Comparison of ENCODE assay signal across 22 cellular contexts in genomic region chr19:16921766-16922591, GRCh38. TPM values are rescaled to one million over a fixed set of nuclear protein-coding genes. Genes with fewer than 3 reads are reported as not detected.
A peak's percentile ranks its signal among the peaks of the same experiment; 100 is the strongest.
DNase-seq lines count a peak whose midpoint lies in the region; ATAC-seq, FAIRE-seq and TF ChIP-seq lines count a peak whose summit lies in the region.
"Had no signal": no experiment of that assay in that cellular context is flagged by ENCODE, and none has a peak within 500 bp of the region (broad histone marks: within the 10 kb centered on the region; RNA-seq: fewer than 3 reads in every experiment).

No MANE protein-coding gene starts in this region.

- H3K4me3 ChIP-seq in HepG2 (replicated peaks in 1 of 3; ENCODE audit: insufficient read depth in 1 of 3, low read depth in 2 of 3, low read length in 3 of 3), result no peak overlapping the region
- H3K4me3 ChIP-seq in right lobe of liver, result no peak overlapping the region
- no peak overlapping the region for H3K4me3 ChIP-seq in RWPE2 (ENCODE audit: severe bottlenecking)
- H3K4me3 ChIP-seq in keratinocyte (ENCODE audit: control insufficient read depth in 2 of 3, extremely low read depth in 1 of 3, insufficient read depth in 2 of 3, low read depth in 1 of 3, low read length in 3 of 3), result no peak overlapping the region
- H3K4me3 ChIP-seq: GM23338, SJSA1 had no signal

- H3K27me3 ChIP-seq in HepG2 (ENCODE audit: control insufficient read depth in 1 of 2, insufficient read depth in 2 of 2, low read length in 2 of 2), result peaks cover 0 to 15% of the 10 kb centered on the region in 2 experiments; a peak in 3 of 5 replicates
- H3K27me3 ChIP-seq in right lobe of liver, result no peaks in the 10 kb centered on the region
- no peaks in the 10 kb centered on the region for H3K27me3 ChIP-seq in RWPE2 (ENCODE audit: insufficient read depth, poor library complexity, severe bottlenecking)
- H3K27me3 ChIP-seq in keratinocyte (ENCODE audit: control insufficient read depth, extremely low read depth, insufficient read depth, low read length), result no peaks in the 10 kb centered on the region

- H3K79me2 ChIP-seq in HepG2 (ENCODE audit: insufficient read depth, low read length), result no peaks in the 10 kb centered on the region
- no peaks in the 10 kb centered on the region for H3K79me2 ChIP-seq in keratinocyte (ENCODE audit: control insufficient read depth, insufficient read depth, low read length)

- H3K9me3 ChIP-seq in HepG2 (ENCODE audit: low read length) (no peaks in the 10 kb centered on the region), right lobe of liver (no peaks in the 10 kb centered on the region), RWPE2 (ENCODE audit: severe bottlenecking) (no peaks in the 10 kb centered on the region), keratinocyte (ENCODE audit: control insufficient read depth, low read depth, low read length) (peaks cover 2% of the 10 kb centered on the region)

- TF ChIP-seq POLR2A in HepG2 (IDR thresholded peaks at IDR 0.05; ENCODE audit: insufficient read depth in 1 of 2, low read depth in 2 of 2, low read length in 2 of 2) (no peak), right lobe of liver (IDR thresholded peaks at IDR 0.05) (no peak)

- peaks cover 4% of the 10 kb centered on the region for H3K9me1 ChIP-seq in keratinocyte (ENCODE audit: control insufficient read depth, extremely low read depth, insufficient read depth, low read length)

- H3K4me2 ChIP-seq in HepG2 (ENCODE audit: low read depth, low read length) (no peak overlapping the region), keratinocyte (ENCODE audit: control insufficient read depth, extremely low read depth, insufficient read depth, low read depth, low read length) (peak overlapping the region; percentile 84)
- H3K4me2 ChIP-seq: GM23338 had no signal

- in situ Hi-C loops in HepG2 (cut with HindIII; ENCODE audit: extremely low pct_ligation_motif_present, low pct_unique_long_range_greater_than_20kb), result no loop called here

- dilution Hi-C loops in keratinocyte (cut with MboI; ENCODE audit: extremely low pct_ligation_motif_present, low sequenced_read_pairs), result no loop called here

- intact Hi-C loops in HepG2 (cut with micrococcal nuclease; ENCODE audit: unreplicated experiment) (no loop called here), right lobe of liver (cut with DNase I) (no loop called here)

- H3K4me1 ChIP-seq in HepG2 (ENCODE audit: insufficient read depth, low read length), result no peaks in the 10 kb centered on the region
- no peaks in the 10 kb centered on the region for H3K4me1 ChIP-seq in right lobe of liver
- H3K4me1 ChIP-seq in RWPE2 (ENCODE audit: insufficient read depth, poor library complexity, severe bottlenecking), result peaks cover 13% of the 10 kb centered on the region
- H3K4me1 ChIP-seq in keratinocyte (ENCODE audit: control insufficient read depth, extremely low read depth, insufficient read depth, low read length), result peaks cover 9% of the 10 kb centered on the region
- H3K4me1 ChIP-seq: SJSA1 had no signal

- CTCF ChIA-PET in HepG2 (lab: Yijun Ruan, JAX; ENCODE audit: low intra/inter-chr PET ratio, low total read pairs), result no interaction called here
- CTCF ChIA-PET in HEK293T (lab: Yijun Ruan, JAX), result no interaction called here

- 12% methylated on average over 13 of the region's 21 CpGs for WGBS in HepG2 (ENCODE audit: low lambda C conversion rate)
- WGBS in right lobe of liver (ENCODE audit: insufficient coverage, low coverage, low lambda C conversion rate, missing lambda C conversion rate), result 27% methylated on average over 2 of the region's 21 CpGs

- H3K27ac ChIP-seq in HepG2 (ENCODE audit: extremely low read length, insufficient read depth, low read length), result no peak overlapping the region
- H3K27ac ChIP-seq in right lobe of liver, result no peak overlapping the region
- H3K27ac ChIP-seq in RWPE2 (ENCODE audit: poor library complexity, severe bottlenecking), result peak overlapping the region; percentile 67
- no peak overlapping the region for H3K27ac ChIP-seq in keratinocyte (ENCODE audit: control insufficient read depth, insufficient read depth, low read length)
- H3K27ac ChIP-seq: SJSA1 had no signal

- POLR2A ChIA-PET in HepG2 (lab: Yijun Ruan, JAX) (no interaction called here), HEK293T (lab: Yijun Ruan, JAX) (no interaction called here)

- FAIRE-seq in HepG2 (lab: Jason Lieb, UNC) (no peak), keratinocyte (lab: Jason Lieb, UNC) (no peak)
- FAIRE-seq: A204.1, G401.6, GM12891 had no signal

- no peak for ATAC-seq in HepG2
- ATAC-seq in right lobe of liver, result no peak
- no peak; the same call in 2 of the 3 replicates for ATAC-seq in RWPE2 (ENCODE audit: low read depth)
- ATAC-seq in GM19328 (IDR thresholded peaks at IDR 0.05; ENCODE audit: unreplicated experiment), result no peak
- ATAC-seq: GM23338 had no signal

- no peak for TF ChIP-seq CTCF in HepG2 (CRISPR knock-in tag; IDR thresholded peaks at IDR 0.05)
- TF ChIP-seq CTCF in right lobe of liver (IDR thresholded peaks at IDR 0.05), result no peak
- TF ChIP-seq CTCF in RWPE2 (IDR thresholded peaks at IDR 0.05; ENCODE audit: poor library complexity, severe bottlenecking), result no peak
- TF ChIP-seq CTCF in keratinocyte (optimal IDR thresholded peaks at IDR 0.05 in 1 of 3, IDR thresholded peaks at IDR 0.05 in 1 of 3, conservative IDR thresholded peaks at IDR 0.05 in 1 of 3; ENCODE audit: extremely low read depth in 1 of 3, insufficient read depth in 2 of 3, low read length in 3 of 3), result no peak

- H3K36me3 ChIP-seq in HepG2 (replicated peaks in 1 of 2; ENCODE audit: control insufficient read depth in 1 of 2, insufficient read depth in 2 of 2, low read length in 2 of 2) (no peaks in the 10 kb centered on the region), right lobe of liver (no peaks in the 10 kb centered on the region), RWPE2 (ENCODE audit: low read depth) (no peaks in the 10 kb centered on the region), keratinocyte (ENCODE audit: control insufficient read depth in 2 of 2, extremely low read depth in 1 of 2, insufficient read depth in 2 of 2, low read length in 2 of 2) (no peaks in the 10 kb centered on the region)
- H3K36me3 ChIP-seq: SJSA1 had no signal

- BruUV-seq in HepG2 (replicated peaks; lab: Mats Ljungman, UMichigan), result no TSS peak

- no peak overlapping the region for H2AFZ ChIP-seq in HepG2 (ENCODE audit: low read length)
- peak overlapping the region; percentile 80 for H2AFZ ChIP-seq in keratinocyte (ENCODE audit: control insufficient read depth, low read length)
- H2AFZ ChIP-seq: GM23338 had no signal

- DNase-seq in HepG2 (ENCODE audit: low spot score), result no peak
- DNase-seq in right lobe of liver, result no peak
- no peak for DNase-seq in RWPE2 (ENCODE audit: low spot score)
- no peak for DNase-seq in keratinocyte (ENCODE audit: low read depth, low spot score)
- DNase-seq in effector CD4-positive, alpha-beta T cell, result no peak
- no peak for DNase-seq in DMS153 treated with DMSO at 0.1 percent for 48 hours (lab: John Stamatoyannopoulos, UW; ENCODE audit: unreplicated experiment)
- no peak for DNase-seq in HEK293T (ENCODE audit: extremely low spot score)
- DNase-seq: AML-193; CD4-positive, CD25-positive, alpha-beta regulatory T cell; DMS79; Karpas-422; MM.1S; NCI-H187 treated with DMSO at 0.1 percent for 48 hours; NCI-H2171; NCI-H82 had no signal

- TF ChIP-seq RAD21 in HepG2 (CRISPR knock-in tag; IDR thresholded peaks at IDR 0.05), result no peak

- H3K9ac ChIP-seq in HepG2 (ENCODE audit: insufficient read depth, low read depth, low read length), result no peak overlapping the region
- no peak overlapping the region for H3K9ac ChIP-seq in keratinocyte (ENCODE audit: control insufficient read depth, extremely low read depth, insufficient read depth, low read length)

- no peaks in the 10 kb centered on the region for H4K20me1 ChIP-seq in HepG2 (ENCODE audit: insufficient read depth, low read length)
- no peaks in the 10 kb centered on the region for H4K20me1 ChIP-seq in keratinocyte (ENCODE audit: control insufficient read depth, extremely low read depth, insufficient read depth, low read length)

- TF ChIP-seq EP300 in HepG2 (IDR thresholded peaks at IDR 0.05; ENCODE audit: low read depth in 2 of 2, low read length in 2 of 2) (no peak), HepG2 (CRISPR knock-in tag; IDR thresholded peaks at IDR 0.05; ENCODE audit: borderline replicate concordance) (no peak)

TF ChIP-seq in HEK293T, 16 proteins besides CTCF, POLR2A, EP300 and RAD21 (continues in another document):
- TF ChIP-seq CTBP1 (IDR thresholded peaks at IDR 0.05; ENCODE audit: borderline replicate concordance) (no peak), FOXA1 (IDR thresholded peaks at IDR 0.05) (no peak)

RNA-seq across cellular contexts. Expression of gene F2RL3, which starts 33.2 kb away (rescaled TPM):
- total RNA-seq in HepG2 (2016; rRNA removed; fragmentation: Illumina TruSeq; extraction: Trizol), result not detected in 2 replicates
- not detected in 2 replicates for total RNA-seq in HepG2 (2016; cell fraction: cytosol; rRNA removed; fragmentation: Illumina TruSeq; extraction: Trizol; ENCODE audit: low read depth)
- not detected in 2 replicates for total RNA-seq in HepG2 (2016; cell fraction: insoluble cytoplasmic fraction; rRNA removed; fragmentation: Illumina TruSeq; extraction: Trizol)
- total RNA-seq in HepG2 (2016; cell fraction: membrane; rRNA removed; fragmentation: Illumina TruSeq; extraction: Trizol), result not detected in 2 replicates
- not detected in 2 replicates for total RNA-seq in HepG2 (2016; cell fraction: nucleus; rRNA removed; fragmentation: Illumina TruSeq; extraction: Trizol)
- polyA plus RNA-seq in HepG2 (2011; rRNA removed), result not detected in 2 replicates
- polyA plus RNA-seq in HepG2 (2011; cell fraction: cytosol; rRNA removed), result not detected in 2 replicates
- not detected in 2 replicates for polyA plus RNA-seq in HepG2 (2011; cell fraction: nucleus; rRNA removed)
- polyA plus RNA-seq in HepG2 (2012), result not detected in 2 replicates
- not detected in 2 replicates for polyA plus RNA-seq in HepG2 (2016; cell fraction: cytosol; fragmentation: Illumina TruSeq; extraction: Trizol; ENCODE audit: low read depth)
- not detected in 2 replicates for polyA plus RNA-seq in HepG2 (2016; cell fraction: insoluble cytoplasmic fraction; fragmentation: Illumina TruSeq; extraction: Trizol; ENCODE audit: low read depth)
- not detected in 2 replicates for polyA plus RNA-seq in HepG2 (2016; cell fraction: membrane; fragmentation: Illumina TruSeq; extraction: Trizol; ENCODE audit: low read depth)
- polyA plus RNA-seq in HepG2 (2016; cell fraction: nucleus; fragmentation: Illumina TruSeq; extraction: Trizol; ENCODE audit: insufficient read depth, low read depth), result not detected in 2 replicates
- 0.05 TPM in 1 of 2 replicates, not detected in the other for polyA minus RNA-seq in HepG2 (2011; rRNA and poly(A)+ RNA removed; ENCODE audit: low replicate concordance)
- not detected in 2 replicates for polyA minus RNA-seq in HepG2 (2011; cell fraction: cytosol; rRNA and poly(A)+ RNA removed)
- not detected in 2 replicates for polyA minus RNA-seq in HepG2 (2011; cell fraction: nucleus; rRNA and poly(A)+ RNA removed)
- under 1 TPM; 0.07 to 0.62 (median 0.28) TPM for total RNA-seq in right lobe of liver
- polyA plus RNA-seq in keratinocyte, result 0.01 TPM in 1 of 3 replicates, not detected in the others
- not detected for polyA plus RNA-seq in keratinocyte (2011; ENCODE audit: low read depth)
- polyA plus RNA-seq in keratinocyte (2011; cell fraction: cytosol; rRNA removed), result not detected in 2 replicates
- not detected in 2 replicates for polyA plus RNA-seq in keratinocyte (2011; cell fraction: nucleus; rRNA removed)
- 0.04 TPM in 1 of 2 replicates, not detected in the other for polyA plus RNA-seq in keratinocyte (2012; ENCODE audit: low replicate concordance)
- polyA minus RNA-seq in keratinocyte, result not detected in 3 replicates
- not detected for polyA minus RNA-seq in keratinocyte (2011; cell fraction: cytosol; rRNA and poly(A)+ RNA removed)
- not detected in 2 replicates for polyA minus RNA-seq in keratinocyte (2011; cell fraction: nucleus; rRNA and poly(A)+ RNA removed)
- total RNA-seq: GM23338, NCI-H460 had no signal
- polyA plus RNA-seq: CD4-positive, CD25-positive, alpha-beta regulatory T cell; GM23338 had no signal
